ENCODE assay signal across 8 cellular contexts in genomic region chr9:126915281-126915816, GRCh38. TPM values are rescaled to one million over a fixed set of nuclear protein-coding genes. Genes with fewer than 3 reads are reported as not detected.
DNase-seq lines count a peak whose midpoint lies in the region; ATAC-seq and TF ChIP-seq lines count a peak whose summit lies in the region.

No MANE protein-coding gene starts in this region.

- TF ChIP-seq CTCF in A673 (conservative IDR thresholded peaks at IDR 0.05; ENCODE audit: low read depth, low read length): no peak

- peak; percentile 8 for ATAC-seq in GM21619 (IDR thresholded peaks at IDR 0.05; ENCODE audit: unreplicated experiment)
- no peak for ATAC-seq in HG02763 (IDR thresholded peaks at IDR 0.05; ENCODE audit: unreplicated experiment)

- DNase-seq in A673 (ENCODE audit: low spot score): no peak
- DNase-seq in NCI-H748 (lab: John Stamatoyannopoulos, UW; ENCODE audit: unreplicated experiment): peak; percentile 89
- peak; percentile 4 for DNase-seq in astrocyte of the hippocampus (ENCODE audit: low read depth, low spot score)
- DNase-seq in iPS-NIHi11 (ENCODE audit: low spot score): peak; percentile 92
- DNase-seq in stimulated activated CD4-positive, alpha-beta T cell treated with anti-CD3 and anti-CD28 coated beads, TNF-alpha, amount 100 ng/mL, for 24 hours (ENCODE audit: low read depth in 3 of 3): peak in 2 of 3 experiments; percentile 3 to 12
- DNase-seq in DMS114 treated with DMSO at 0.1 percent for 48 hours (lab: John Stamatoyannopoulos, UW; ENCODE audit: unreplicated experiment): no peak

- intact Hi-C loops in A673 (cut with micrococcal nuclease; ENCODE audit: unreplicated experiment): no loop called here

- no TSS peak for BruUV-seq in A673 (replicated peaks; lab: Mats Ljungman, UMichigan)

- H3K36me3 ChIP-seq in A673 (ENCODE audit: insufficient read depth, low read length, poor library complexity, severe bottlenecking): no peaks in the 10 kb centered on the region

- no peaks in the 10 kb centered on the region for H3K9me3 ChIP-seq in A673 (ENCODE audit: low read depth, low read length, poor library complexity, severe bottlenecking)

- H3K27ac ChIP-seq in A673 (ENCODE audit: low read depth, low read length, poor library complexity, severe bottlenecking): no peak overlapping the region

- peaks cover 7% of the 10 kb centered on the region for H3K27me3 ChIP-seq in A673 (replicated peaks; ENCODE audit: insufficient read depth, low read depth, low read length, poor library complexity)

- peak overlapping the region; percentile 56 for H3K4me3 ChIP-seq in A673 (ENCODE audit: low read depth, low read length, poor library complexity, severe bottlenecking)

- POLR2A ChIA-PET in A673 (lab: Charles Lee; ENCODE audit: low non-redundant PET): no interaction called here

- H3K4me1 ChIP-seq in A673 (ENCODE audit: insufficient read depth, low read length, poor library complexity, severe bottlenecking): no peaks in the 10 kb centered on the region

- CTCF ChIA-PET in A673 (lab: Charles Lee): interaction anchor here (0.6 kb wide), 1 partner anchor 1508 kb away, joined by 4 read pairs; no protein-coding TSS in a partner anchor

RNA-seq across cellular contexts. Expression of gene RALGPS1, which starts 0.8 kb away (rescaled TPM):
- 3.9 and 5.5 TPM in 2 replicates for total RNA-seq in A673 (2021)

RNA-seq across cellular contexts. Expression of gene ZBTB34, which starts 54.9 kb away (rescaled TPM):
- total RNA-seq in A673 (2021): 10.1 and 10.9 TPM in 2 replicates

Comparison
In these comparisons a context has a peak if more than half of its experiments do, and no peak if none do; other contexts are left out.
1. DNase-seq: peak in NCI-H748 (single experiment), astrocyte of the hippocampus (single experiment), iPS-NIHi11 (single experiment) and stimulated activated CD4-positive, alpha-beta T cell treated with anti-CD3 and anti-CD28 coated beads, TNF-alpha, amount 100 ng/mL, for 24 hours (2 of 3); none in A673 (single experiment) and DMS114 treated with DMSO at 0.1 percent for 48 hours (single experiment).